In the genomic region with DNA sequence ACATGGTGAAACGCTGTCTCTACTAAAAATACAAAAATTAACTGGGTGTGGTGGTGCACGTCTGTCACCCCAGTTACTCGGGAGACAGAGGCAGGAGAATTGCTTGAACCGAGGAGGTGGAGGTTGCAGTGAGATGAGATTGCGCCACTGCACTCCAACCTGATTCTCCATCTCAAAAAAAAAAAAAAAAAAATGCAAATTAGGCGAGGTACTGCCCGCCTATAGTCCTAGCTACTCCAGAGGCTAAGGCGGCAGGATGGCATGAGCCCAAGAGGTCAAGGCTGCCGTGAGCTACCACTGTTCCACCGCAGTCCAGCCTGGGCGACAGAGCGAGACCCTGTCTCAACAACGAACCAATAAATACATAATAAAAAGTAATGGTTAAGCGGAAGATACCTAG, we compare ENCODE assay signal across 2 cellular contexts.
TF ChIP-seq lines count a peak whose summit lies in the region.

No MANE protein-coding gene starts in this region.

TF ChIP-seq in SK-N-SH, 30 proteins besides CTCF, POLR2A, EP300 and RAD21 (continued from another document):
- TF ChIP-seq, protein P1, sequence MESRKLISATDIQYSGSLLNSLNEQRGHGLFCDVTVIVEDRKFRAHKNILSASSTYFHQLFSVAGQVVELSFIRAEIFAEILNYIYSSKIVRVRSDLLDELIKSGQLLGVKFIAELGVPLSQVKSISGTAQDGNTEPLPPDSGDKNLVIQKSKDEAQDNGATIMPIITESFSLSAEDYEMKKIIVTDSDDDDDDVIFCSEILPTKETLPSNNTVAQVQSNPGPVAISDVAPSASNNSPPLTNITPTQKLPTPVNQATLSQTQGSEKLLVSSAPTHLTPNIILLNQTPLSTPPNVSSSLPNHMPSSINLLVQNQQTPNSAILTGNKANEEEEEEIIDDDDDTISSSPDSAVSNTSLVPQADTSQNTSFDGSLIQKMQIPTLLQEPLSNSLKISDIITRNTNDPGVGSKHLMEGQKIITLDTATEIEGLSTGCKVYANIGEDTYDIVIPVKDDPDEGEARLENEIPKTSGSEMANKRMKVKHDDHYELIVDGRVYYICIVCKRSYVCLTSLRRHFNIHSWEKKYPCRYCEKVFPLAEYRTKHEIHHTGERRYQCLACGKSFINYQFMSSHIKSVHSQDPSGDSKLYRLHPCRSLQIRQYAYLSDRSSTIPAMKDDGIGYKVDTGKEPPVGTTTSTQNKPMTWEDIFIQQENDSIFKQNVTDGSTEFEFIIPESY (IDR thresholded peaks at IDR 0.05; ENCODE audit: borderline replicate concordance, low read depth): no peak
- TF ChIP-seq, protein P2, sequence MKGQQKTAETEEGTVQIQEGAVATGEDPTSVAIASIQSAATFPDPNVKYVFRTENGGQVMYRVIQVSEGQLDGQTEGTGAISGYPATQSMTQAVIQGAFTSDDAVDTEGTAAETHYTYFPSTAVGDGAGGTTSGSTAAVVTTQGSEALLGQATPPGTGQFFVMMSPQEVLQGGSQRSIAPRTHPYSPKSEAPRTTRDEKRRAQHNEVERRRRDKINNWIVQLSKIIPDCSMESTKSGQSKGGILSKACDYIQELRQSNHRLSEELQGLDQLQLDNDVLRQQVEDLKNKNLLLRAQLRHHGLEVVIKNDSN (IDR thresholded peaks at IDR 0.05; ENCODE audit: borderline replicate concordance, low read depth): no peak
- TF ChIP-seq, protein P3, sequence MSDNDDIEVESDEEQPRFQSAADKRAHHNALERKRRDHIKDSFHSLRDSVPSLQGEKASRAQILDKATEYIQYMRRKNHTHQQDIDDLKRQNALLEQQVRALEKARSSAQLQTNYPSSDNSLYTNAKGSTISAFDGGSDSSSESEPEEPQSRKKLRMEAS (IDR thresholded peaks at IDR 0.05; ENCODE audit: low read depth): no peak
- TF ChIP-seq, protein P4, sequence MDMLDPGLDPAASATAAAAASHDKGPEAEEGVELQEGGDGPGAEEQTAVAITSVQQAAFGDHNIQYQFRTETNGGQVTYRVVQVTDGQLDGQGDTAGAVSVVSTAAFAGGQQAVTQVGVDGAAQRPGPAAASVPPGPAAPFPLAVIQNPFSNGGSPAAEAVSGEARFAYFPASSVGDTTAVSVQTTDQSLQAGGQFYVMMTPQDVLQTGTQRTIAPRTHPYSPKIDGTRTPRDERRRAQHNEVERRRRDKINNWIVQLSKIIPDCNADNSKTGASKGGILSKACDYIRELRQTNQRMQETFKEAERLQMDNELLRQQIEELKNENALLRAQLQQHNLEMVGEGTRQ (IDR thresholded peaks at IDR 0.05; ENCODE audit: borderline replicate concordance, low read depth, low read length): no peak
- TF ChIP-seq RXRA (IDR thresholded peaks at IDR 0.05; ENCODE audit: borderline replicate concordance, low read depth) (no peak), RCOR1 (IDR thresholded peaks at IDR 0.05; ENCODE audit: low read length) (no peak), YY1 (IDR thresholded peaks at IDR 0.05; ENCODE audit: low read depth) (no peak), GATA2 (CRISPR knock-in tag; IDR thresholded peaks at IDR 0.05) (no peak), FOSL2 (IDR thresholded peaks at IDR 0.05; ENCODE audit: borderline replicate concordance, low read depth) (no peak), MXI1 (IDR thresholded peaks at IDR 0.05; ENCODE audit: low read depth, low read length) (no peak), JUND (IDR thresholded peaks at IDR 0.05) (no peak)

TF ChIP-seq in SK-N-SH treated with all-trans-retinoic acid at 6 μM for 48 hours, 23 proteins besides CTCF, POLR2A, EP300 and RAD21 (continued from another document):
- TF ChIP-seq, protein P5, sequence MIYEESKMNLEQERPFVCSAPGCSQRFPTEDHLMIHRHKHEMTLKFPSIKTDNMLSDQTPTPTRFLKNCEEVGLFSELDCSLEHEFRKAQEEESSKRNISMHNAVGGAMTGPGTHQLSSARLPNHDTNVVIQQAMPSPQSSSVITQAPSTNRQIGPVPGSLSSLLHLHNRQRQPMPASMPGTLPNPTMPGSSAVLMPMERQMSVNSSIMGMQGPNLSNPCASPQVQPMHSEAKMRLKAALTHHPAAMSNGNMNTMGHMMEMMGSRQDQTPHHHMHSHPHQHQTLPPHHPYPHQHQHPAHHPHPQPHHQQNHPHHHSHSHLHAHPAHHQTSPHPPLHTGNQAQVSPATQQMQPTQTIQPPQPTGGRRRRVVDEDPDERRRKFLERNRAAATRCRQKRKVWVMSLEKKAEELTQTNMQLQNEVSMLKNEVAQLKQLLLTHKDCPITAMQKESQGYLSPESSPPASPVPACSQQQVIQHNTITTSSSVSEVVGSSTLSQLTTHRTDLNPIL (CRISPR knock-in tag; IDR thresholded peaks at IDR 0.05; ENCODE audit: low read depth): no peak
- no peak for TF ChIP-seq ZNF565 (CRISPR knock-in tag; conservative IDR thresholded peaks at IDR 0.05; ENCODE audit: low read depth)
- no peak for TF ChIP-seq ZNF8 (CRISPR knock-in tag; IDR thresholded peaks at IDR 0.05)
- TF ChIP-seq SNAI2 (CRISPR knock-in tag; IDR thresholded peaks at IDR 0.05): no peak
- no peak for TF ChIP-seq PPARA (CRISPR knock-in tag; IDR thresholded peaks at IDR 0.05; ENCODE audit: borderline replicate concordance)
- no peak for TF ChIP-seq ZC3H10 (CRISPR knock-in tag; IDR thresholded peaks at IDR 0.05)
- no peak for TF ChIP-seq ZFP30 (CRISPR knock-in tag; IDR thresholded peaks at IDR 0.05)
- no peak for TF ChIP-seq ZFP3 (CRISPR knock-in tag; IDR thresholded peaks at IDR 0.05)
- TF ChIP-seq, protein P6, sequence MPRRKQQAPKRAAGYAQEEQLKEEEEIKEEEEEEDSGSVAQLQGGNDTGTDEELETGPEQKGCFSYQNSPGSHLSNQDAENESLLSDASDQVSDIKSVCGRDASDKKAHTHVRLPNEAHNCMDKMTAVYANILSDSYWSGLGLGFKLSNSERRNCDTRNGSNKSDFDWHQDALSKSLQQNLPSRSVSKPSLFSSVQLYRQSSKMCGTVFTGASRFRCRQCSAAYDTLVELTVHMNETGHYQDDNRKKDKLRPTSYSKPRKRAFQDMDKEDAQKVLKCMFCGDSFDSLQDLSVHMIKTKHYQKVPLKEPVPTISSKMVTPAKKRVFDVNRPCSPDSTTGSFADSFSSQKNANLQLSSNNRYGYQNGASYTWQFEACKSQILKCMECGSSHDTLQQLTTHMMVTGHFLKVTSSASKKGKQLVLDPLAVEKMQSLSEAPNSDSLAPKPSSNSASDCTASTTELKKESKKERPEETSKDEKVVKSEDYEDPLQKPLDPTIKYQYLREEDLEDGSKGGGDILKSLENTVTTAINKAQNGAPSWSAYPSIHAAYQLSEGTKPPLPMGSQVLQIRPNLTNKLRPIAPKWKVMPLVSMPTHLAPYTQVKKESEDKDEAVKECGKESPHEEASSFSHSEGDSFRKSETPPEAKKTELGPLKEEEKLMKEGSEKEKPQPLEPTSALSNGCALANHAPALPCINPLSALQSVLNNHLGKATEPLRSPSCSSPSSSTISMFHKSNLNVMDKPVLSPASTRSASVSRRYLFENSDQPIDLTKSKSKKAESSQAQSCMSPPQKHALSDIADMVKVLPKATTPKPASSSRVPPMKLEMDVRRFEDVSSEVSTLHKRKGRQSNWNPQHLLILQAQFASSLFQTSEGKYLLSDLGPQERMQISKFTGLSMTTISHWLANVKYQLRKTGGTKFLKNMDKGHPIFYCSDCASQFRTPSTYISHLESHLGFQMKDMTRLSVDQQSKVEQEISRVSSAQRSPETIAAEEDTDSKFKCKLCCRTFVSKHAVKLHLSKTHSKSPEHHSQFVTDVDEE (CRISPR knock-in tag; IDR thresholded peaks at IDR 0.05): no peak
- TF ChIP-seq GLIS3 (CRISPR knock-in tag; IDR thresholded peaks at IDR 0.05): no peak
- no peak for TF ChIP-seq RARB (CRISPR knock-in tag; IDR thresholded peaks at IDR 0.05)
